ENCODE assay signal across 18 cellular contexts in genomic region chr7:41114691-41115090, GRCh38.
"Had no signal": no experiment of that assay in that cellular context is flagged by ENCODE, and none has a peak within 500 bp of the region (broad histone marks: within the 10 kb centered on the region; RNA-seq: fewer than 3 reads in every experiment).

No MANE protein-coding gene starts in this region.

- H3K27ac ChIP-seq: esophagus muscularis mucosa, gastroesophageal sphincter, hepatocyte, testis, tibial nerve had no signal

- H3K4me3 ChIP-seq: esophagus muscularis mucosa, gastroesophageal sphincter, hepatocyte, mucosa of descending colon, testis, tibial nerve had no signal

- ATAC-seq: gastroesophageal sphincter; left colon; left ventricle myocardium superior; mucosa of descending colon; naive thymus-derived CD8-positive, alpha-beta T cell; sciatic nerve; stimulated activated naive B cell treated with anti-CD40 and anti-IgM and Interleukin-4, amounts not matched to agents 10 μg/mL and 1 μg/mL and 100 μg/mL, for 72 hours; stimulated activated naive CD8-positive, alpha-beta T cell treated with anti-CD3 and anti-CD28 coated beads, Interleukin-15, amount 100 ng/mL, for 72 hours had no signal

- H3K4me1 Mint-ChIP-seq: naive thymus-derived CD8-positive, alpha-beta T cell; neural crest cell; stimulated activated naive B cell treated with anti-CD40 and anti-IgM and Interleukin-4, amounts not matched to agents 10 μg/mL and 1 μg/mL and 100 μg/mL, for 72 hours; stimulated activated naive CD8-positive, alpha-beta T cell treated with anti-CD3 and anti-CD28 coated beads, Interleukin-15, amount 100 ng/mL, for 72 hours had no signal

- H3K79me2 ChIP-seq: hepatocyte had no signal

- H2AFZ ChIP-seq: hepatocyte had no signal

- H3K27me3 ChIP-seq: esophagus muscularis mucosa, gastroesophageal sphincter, hepatocyte, testis, tibial nerve had no signal

- H3K27ac Mint-ChIP-seq: naive thymus-derived CD8-positive, alpha-beta T cell; stimulated activated naive B cell treated with anti-CD40 and anti-IgM and Interleukin-4, amounts not matched to agents 10 μg/mL and 1 μg/mL and 100 μg/mL, for 72 hours; stimulated activated naive CD8-positive, alpha-beta T cell treated with anti-CD3 and anti-CD28 coated beads, Interleukin-15, amount 100 ng/mL, for 72 hours had no signal

- H3K4me3 Mint-ChIP-seq: naive thymus-derived CD8-positive, alpha-beta T cell; neural crest cell; stimulated activated naive B cell treated with anti-CD40 and anti-IgM and Interleukin-4, amounts not matched to agents 10 μg/mL and 1 μg/mL and 100 μg/mL, for 72 hours; stimulated activated naive CD8-positive, alpha-beta T cell treated with anti-CD3 and anti-CD28 coated beads, Interleukin-15, amount 100 ng/mL, for 72 hours had no signal

- H3K36me3 ChIP-seq: esophagus muscularis mucosa, gastroesophageal sphincter, tibial nerve had no signal

- H3K9me3 ChIP-seq: esophagus muscularis mucosa, gastroesophageal sphincter, mucosa of descending colon, testis, tibial nerve had no signal

- DNase-seq: effector memory CD4-positive, alpha-beta T cell; head of caudate nucleus; left colon; left ventricle myocardium superior; mucosa of descending colon; naive thymus-derived CD8-positive, alpha-beta T cell; posterior cingulate gyrus; stimulated activated CD4-positive, alpha-beta T cell treated with anti-CD3 and anti-CD28 coated beads, Interleukin-2, amount 100 ng/mL, for 24 hours; stimulated activated CD4-positive, alpha-beta T cell treated with anti-CD3 and anti-CD28 coated beads, Interleukin-4, amount 100 ng/mL, for 4 hours; stimulated activated naive B cell treated with anti-CD40 and anti-IgM and Interleukin-4, amounts not matched to agents 10 μg/mL and 1 μg/mL and 100 μg/mL, for 72 hours; stimulated activated naive CD8-positive, alpha-beta T cell treated with anti-CD3 and anti-CD28 coated beads, Interleukin-15, amount 100 ng/mL, for 72 hours; testis had no signal

- H3K4me1 ChIP-seq: gastroesophageal sphincter, testis, tibial nerve had no signal

- H3K36me3 Mint-ChIP-seq: naive thymus-derived CD8-positive, alpha-beta T cell; stimulated activated naive B cell treated with anti-CD40 and anti-IgM and Interleukin-4, amounts not matched to agents 10 μg/mL and 1 μg/mL and 100 μg/mL, for 72 hours had no signal

- H3K27me3 Mint-ChIP-seq: naive thymus-derived CD8-positive, alpha-beta T cell; stimulated activated naive B cell treated with anti-CD40 and anti-IgM and Interleukin-4, amounts not matched to agents 10 μg/mL and 1 μg/mL and 100 μg/mL, for 72 hours; stimulated activated naive CD8-positive, alpha-beta T cell treated with anti-CD3 and anti-CD28 coated beads, Interleukin-15, amount 100 ng/mL, for 72 hours had no signal

- H3K4me2 ChIP-seq: hepatocyte had no signal
